ENCODE assay signal across 15 cellular contexts in the genomic region with DNA sequence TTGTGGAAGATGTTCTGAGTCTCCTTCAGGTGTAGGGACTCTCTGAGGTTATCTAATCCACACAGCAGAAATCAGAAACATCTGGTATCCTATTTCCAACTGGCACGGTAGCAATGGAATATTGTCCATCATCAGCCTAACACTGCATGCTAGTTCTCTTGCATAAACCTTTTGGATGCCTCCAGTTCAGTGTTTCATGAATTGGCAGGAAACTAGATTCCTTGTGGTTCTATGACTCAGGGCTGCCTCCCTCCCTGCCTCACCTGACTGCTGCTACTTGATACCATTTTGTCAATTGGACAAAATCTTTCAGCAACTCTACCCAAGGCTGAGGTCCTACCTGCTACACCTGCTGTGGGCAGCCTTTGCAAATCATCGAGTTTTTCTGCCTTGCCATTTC.
DNase-seq lines count a peak whose midpoint lies in the region; ATAC-seq and TF ChIP-seq lines count a peak whose summit lies in the region.
"Had no signal": no experiment of that assay in that cellular context is flagged by ENCODE, and none has a peak within 500 bp of the region (broad histone marks: within the 10 kb centered on the region; RNA-seq: fewer than 3 reads in every experiment).

No MANE protein-coding gene starts in this region.

- no peak overlapping the region for H3K4me3 ChIP-seq in Panc1 (ENCODE audit: low read depth in 2 of 2, low read length in 2 of 2)
- no peak overlapping the region for H3K4me3 ChIP-seq in epithelial cell of proximal tubule (ENCODE audit: low read depth, low read length)
- H3K4me3 ChIP-seq: coronary artery, right lobe of liver, SK-N-MC had no signal

- no peak for TF ChIP-seq CTCF in Panc1 (IDR thresholded peaks at IDR 0.05)
- no peak for TF ChIP-seq CTCF in epithelial cell of proximal tubule (conservative IDR thresholded peaks at IDR 0.05; ENCODE audit: low read depth, low read length)

- intact Hi-C loops in Panc1 (cut with micrococcal nuclease; ENCODE audit: unreplicated experiment): no loop called here

- BruUV-seq in Panc1 (replicated peaks; lab: Mats Ljungman, UMichigan): no TSS peak

- H3K36me3 ChIP-seq in Panc1 (ENCODE audit: control insufficient read depth, insufficient read depth, low read length): no peaks in the 10 kb centered on the region
- H3K36me3 ChIP-seq: right lobe of liver had no signal

- no peak overlapping the region for H3K27ac ChIP-seq in Panc1 (ENCODE audit: low read length)
- H3K27ac ChIP-seq: coronary artery, right lobe of liver, SK-N-MC had no signal

- no peaks in the 10 kb centered on the region for H3K9me3 ChIP-seq in Panc1 (ENCODE audit: control insufficient read depth, insufficient read depth, low read depth, low read length)
- H3K9me3 ChIP-seq: right lobe of liver had no signal

- no peak for ATAC-seq in Panc1
- no peak for ATAC-seq in GM18858 (IDR thresholded peaks at IDR 0.05; ENCODE audit: unreplicated experiment)
- ATAC-seq: left colon, right lobe of liver had no signal

- POLR2A ChIA-PET in Panc1 (lab: Charles Lee): no interaction called here

- in situ Hi-C loops in Panc1 (cut with HindIII; ENCODE audit: low pct_unique_long_range_greater_than_20kb, low sequenced_read_pairs): no loop called here

- CTCF ChIA-PET in Panc1 (lab: Charles Lee): no interaction called here

- no peaks in the 10 kb centered on the region for H3K27me3 ChIP-seq in Panc1 (ENCODE audit: control insufficient read depth, insufficient read depth, low read length)
- H3K27me3 ChIP-seq: right lobe of liver had no signal

- DNase-seq in EH (ENCODE audit: low read depth) (peak; percentile 80), Panc1 (ENCODE audit: low read depth, low spot score) (peak; percentile 2), epithelial cell of proximal tubule (ENCODE audit: low read depth) (peak; percentile 80), renal cortical epithelial cell (ENCODE audit: low read depth) (peak; percentile 92), occipital lobe (lab: John Stamatoyannopoulos, UW) (no peak), DMS53 (lab: John Stamatoyannopoulos, UW) (no peak), inferior parietal cortex (ENCODE audit: extremely low spot score) (no peak)
- DNase-seq: CD4-positive, CD25-positive, alpha-beta regulatory T cell; KBM-7; left colon; NCI-H1694; right lobe of liver had no signal

- no peaks in the 10 kb centered on the region for H3K4me1 ChIP-seq in Panc1 (ENCODE audit: control insufficient read depth, insufficient read depth, low read length)
- H3K4me1 ChIP-seq: right lobe of liver had no signal

Comparison
In these comparisons a context has a peak if more than half of its experiments do, and no peak if none do; other contexts are left out.
1. DNase-seq: peak in EH (single experiment), Panc1 (single experiment), epithelial cell of proximal tubule (single experiment) and renal cortical epithelial cell (single experiment); none in occipital lobe (single experiment), DMS53 (single experiment) and inferior parietal cortex (single experiment).